ENCODE assay signal across 29 cellular contexts in the genomic region with DNA sequence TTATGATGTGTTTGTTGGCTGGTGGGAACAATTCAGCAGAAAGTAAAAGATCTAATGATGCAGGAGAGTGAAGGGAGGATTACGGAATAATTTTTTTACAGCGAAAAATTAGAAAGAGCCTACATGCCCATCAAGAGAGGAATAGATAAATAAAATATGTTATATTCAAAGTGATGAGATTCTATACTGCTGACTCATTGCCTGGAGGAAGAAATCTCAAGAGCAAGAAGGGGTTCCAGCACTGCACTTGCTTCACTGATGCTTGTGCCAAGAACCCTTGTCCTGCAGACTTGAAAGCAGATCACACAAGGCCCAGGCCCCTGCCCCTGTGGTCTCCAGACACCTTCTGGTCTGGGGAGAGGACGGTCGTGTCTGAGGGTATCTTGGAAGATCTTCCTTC.
"Had no signal": no experiment of that assay in that cellular context is flagged by ENCODE, and none has a peak within 500 bp of the region (broad histone marks: within the 10 kb centered on the region; RNA-seq: fewer than 3 reads in every experiment).

No MANE protein-coding gene starts in this region.

- DNase-seq: activated B cell treated with CpG ODN at 0.5 μM for 24 hours; activated CD4-positive, alpha-beta memory T cell treated with anti-CD3 and anti-CD28 coated beads for 36 hours; activated CD4-positive, alpha-beta T cell treated with anti-CD3 and anti-CD28 coated beads for 4 hours; activated CD4-positive, alpha-beta T cell treated with anti-CD3 and anti-CD28 coated beads, Interleukin-2, amount 10 ng/mL, durations not matched to agents 24 days and 14 days; activated CD4-positive, alpha-beta T cell treated with anti-CD3 and anti-CD28 coated beads, Interleukin-2, amount 50 U/mL, for 1 hour; activated CD4-positive, alpha-beta T cell treated with anti-CD3 and anti-CD28 coated beads, Interleukin-2, amount 50 U/mL, for 4 hours; activated CD4-positive, CD25-positive, alpha-beta regulatory T cell treated with anti-CD3 and anti-CD28 coated beads, Interleukin-2, amount 50 U/mL, for 72 hours; activated CD8-positive, alpha-beta memory T cell treated with anti-CD3 and anti-CD28 coated beads, Interleukin-2, amount 50 U/mL, for 4 hours; activated CD8-positive, alpha-beta T cell treated with anti-CD3 and anti-CD28 coated beads for 36 hours; activated effector memory CD4-positive, alpha-beta T cell treated with anti-CD3 and anti-CD28 coated beads, Interleukin-2, amount 50 U/mL, for 16 hours; activated gamma-delta T cell treated with Interleukin-2 at 50 U/mL for 16 hours; activated naive CD4-positive, alpha-beta T cell treated with anti-CD3 and anti-CD28 coated beads, Interleukin-2, amount 10 ng/mL, durations not matched to agents 7 days and 5 days; activated naive CD4-positive, alpha-beta T cell treated with Interleukin-2 at 50 U/mL for 16 hours; activated naive CD8-positive, alpha-beta T cell treated with anti-CD3 and anti-CD28 coated beads, Interleukin-2, amount 10 ng/mL, durations not matched to agents 7 days and 5 days; activated naive CD8-positive, alpha-beta T cell treated with anti-CD3 and anti-CD28 coated beads, Interleukin-2, amount 50 U/mL, for 24 hours; activated T-cell treated with anti-CD3 and anti-CD28 coated beads for 4 hours; activated T-cell treated with anti-CD3 and anti-CD28 coated beads, Interleukin-2, amount 50 U/mL, for 1 hour; activated T-cell treated with anti-CD3 and anti-CD28 coated beads, Interleukin-2, amount 50 U/mL, for 4 hours; activated T-cell treated with anti-CD3 and anti-CD28 coated beads, Interleukin-2, amount 50 U/mL, for 72 hours; amygdala; anterior cingulate cortex; caudate nucleus; cerebellar nuclear complex; T-helper 1 cell; T-helper 2 cell; T-helper 9 cell had no signal

- H3K27ac ChIP-seq: ascending aorta, cardiac muscle cell, VCaP had no signal

- H3K36me3 ChIP-seq: ascending aorta, cardiac muscle cell had no signal

- H3K4me1 ChIP-seq: ascending aorta had no signal

- H3K4me3 ChIP-seq: ascending aorta, cardiac muscle cell had no signal

- H3K27me3 ChIP-seq: ascending aorta, cardiac muscle cell had no signal

- H3K9me3 ChIP-seq: ascending aorta had no signal
